Comparison of ENCODE assay signal across 18 cellular contexts in genomic region chr6:40400738-40401137, GRCh38.
A peak's percentile ranks its signal among the peaks of the same experiment; 100 is the strongest.
DNase-seq lines count a peak whose midpoint lies in the region; ATAC-seq and TF ChIP-seq lines count a peak whose summit lies in the region.
"Had no signal": no experiment of that assay in that cellular context is flagged by ENCODE, and none has a peak within 500 bp of the region (broad histone marks: within the 10 kb centered on the region; RNA-seq: fewer than 3 reads in every experiment).

No MANE protein-coding gene starts in this region.

- no peaks in the 10 kb centered on the region for H3K79me2 ChIP-seq in DND-41 (ENCODE audit: insufficient read depth, low read length)

- H3K36me3 Mint-ChIP-seq in activated CD8-positive, alpha-beta T cell treated with anti-CD3 and anti-CD28 coated beads for 36 hours (ENCODE audit: low read depth): no peaks in the 10 kb centered on the region
- H3K36me3 Mint-ChIP-seq in activated CD8-positive, alpha-beta T cell treated with anti-CD3 and anti-CD28 coated beads, Interleukin-2, amount 10 ng/mL, durations not matched to agents 7 days and 5 days (ENCODE audit: low read depth): peaks cover 3% of the 10 kb centered on the region
- H3K36me3 Mint-ChIP-seq: CD4-positive, CD25-positive, alpha-beta regulatory T cell; CD8-positive, alpha-beta T cell had no signal

- H3K27ac ChIP-seq in DND-41 (ENCODE audit: low read length) (no peak overlapping the region), VCaP (peak overlapping the region; percentile 67)

- intact Hi-C loops in activated CD8-positive, alpha-beta T cell treated with anti-CD3 and anti-CD28 coated beads for 36 hours (cut with micrococcal nuclease): no loop called here
- intact Hi-C loops in cardiac septum (cut with DNase I) (no loop called here), left cardiac atrium (cut with DNase I) (no loop called here)

- H3K27me3 Mint-ChIP-seq in activated CD8-positive, alpha-beta T cell treated with anti-CD3 and anti-CD28 coated beads for 36 hours: no peaks in the 10 kb centered on the region
- H3K27me3 Mint-ChIP-seq in activated CD8-positive, alpha-beta T cell treated with anti-CD3 and anti-CD28 coated beads, Interleukin-2, amount 10 ng/mL, durations not matched to agents 7 days and 5 days (ENCODE audit: low read depth): no peaks in the 10 kb centered on the region
- H3K27me3 Mint-ChIP-seq: CD4-positive, CD25-positive, alpha-beta regulatory T cell had no signal

- no peaks in the 10 kb centered on the region for H3K4me1 ChIP-seq in DND-41 (ENCODE audit: insufficient read depth, low read length)
- H3K4me1 ChIP-seq: Caco-2 had no signal

- H4K20me1 ChIP-seq in DND-41 (ENCODE audit: insufficient read depth, low read length): no peaks in the 10 kb centered on the region

- H3K4me2 ChIP-seq in DND-41 (ENCODE audit: insufficient read depth, low read length): no peak overlapping the region
- H3K4me2 ChIP-seq: GM23338 had no signal

- H3K9me3 ChIP-seq in DND-41 (ENCODE audit: insufficient read depth, low read length, severe bottlenecking): no peaks in the 10 kb centered on the region
- H3K9me3 ChIP-seq: Caco-2 had no signal

- no peak overlapping the region for H3K27ac Mint-ChIP-seq in activated CD8-positive, alpha-beta T cell treated with anti-CD3 and anti-CD28 coated beads for 36 hours
- H3K27ac Mint-ChIP-seq in activated CD8-positive, alpha-beta T cell treated with anti-CD3 and anti-CD28 coated beads, Interleukin-2, amount 10 ng/mL, durations not matched to agents 7 days and 5 days: no peak overlapping the region
- H3K27ac Mint-ChIP-seq: CD4-positive, CD25-positive, alpha-beta regulatory T cell; CD8-positive, alpha-beta T cell; GM23338; H9; HFFc6 had no signal

- no peak overlapping the region for H2AFZ ChIP-seq in DND-41 (ENCODE audit: low read depth, low read length)
- H2AFZ ChIP-seq: GM23338 had no signal

- no peak overlapping the region for H3K4me3 ChIP-seq in DND-41 (ENCODE audit: low read depth in 1 of 2, low read length in 2 of 2)
- H3K4me3 ChIP-seq: GM12878, GM23338 had no signal

- ATAC-seq in activated CD8-positive, alpha-beta T cell treated with anti-CD3 and anti-CD28 coated beads for 36 hours: peak; percentile 39
- no peak for ATAC-seq in activated CD8-positive, alpha-beta T cell treated with anti-CD3 and anti-CD28 coated beads, Interleukin-2, amount 10 ng/mL, durations not matched to agents 7 days and 5 days
- ATAC-seq in left cardiac atrium (no peak), DND-41 (ENCODE audit: insufficient read depth, low read depth) (peak; percentile 48; the same call in 1 of the 3 replicates)
- ATAC-seq: CD8-positive, alpha-beta T cell; GM12878; GM23338; HCT116 had no signal

- H3K36me3 ChIP-seq in DND-41 (ENCODE audit: insufficient read depth, low read length): no peaks in the 10 kb centered on the region

- no peaks in the 10 kb centered on the region for H3K27me3 ChIP-seq in DND-41 (ENCODE audit: insufficient read depth, low read length, poor library complexity)

- CTCF ChIA-PET in activated CD8-positive, alpha-beta T cell treated with anti-CD3 and anti-CD28 coated beads for 36 hours (lab: Charles Lee): no interaction called here
- CTCF ChIA-PET in activated CD8-positive, alpha-beta T cell treated with anti-CD3 and anti-CD28 coated beads, Interleukin-2, amount 10 ng/mL, durations not matched to agents 7 days and 5 days (lab: Charles Lee): no interaction called here

- POLR2A ChIA-PET in activated CD8-positive, alpha-beta T cell treated with anti-CD3 and anti-CD28 coated beads for 36 hours (lab: Charles Lee): interaction anchor here (1.0 kb wide), 1 partner anchor 11 kb away, joined by 3 read pairs; no protein-coding TSS in a partner anchor
- POLR2A ChIA-PET in activated CD8-positive, alpha-beta T cell treated with anti-CD3 and anti-CD28 coated beads, Interleukin-2, amount 10 ng/mL, durations not matched to agents 7 days and 5 days (lab: Charles Lee): no interaction called here

- no peak overlapping the region for H3K9ac ChIP-seq in DND-41 (ENCODE audit: low read depth, low read length)

- no peak overlapping the region for H3K4me3 Mint-ChIP-seq in activated CD8-positive, alpha-beta T cell treated with anti-CD3 and anti-CD28 coated beads for 36 hours
- H3K4me3 Mint-ChIP-seq in activated CD8-positive, alpha-beta T cell treated with anti-CD3 and anti-CD28 coated beads, Interleukin-2, amount 10 ng/mL, durations not matched to agents 7 days and 5 days: no peak overlapping the region
- H3K4me3 Mint-ChIP-seq: CD4-positive, CD25-positive, alpha-beta regulatory T cell; CD8-positive, alpha-beta T cell; GM23338; H9; HFFc6 had no signal

- H3K9me3 Mint-ChIP-seq in activated CD8-positive, alpha-beta T cell treated with anti-CD3 and anti-CD28 coated beads for 36 hours: no peaks in the 10 kb centered on the region
- no peaks in the 10 kb centered on the region for H3K9me3 Mint-ChIP-seq in activated CD8-positive, alpha-beta T cell treated with anti-CD3 and anti-CD28 coated beads, Interleukin-2, amount 10 ng/mL, durations not matched to agents 7 days and 5 days (ENCODE audit: insufficient read depth)
- H3K9me3 Mint-ChIP-seq: CD4-positive, CD25-positive, alpha-beta regulatory T cell; CD8-positive, alpha-beta T cell; GM23338; H9 had no signal

- peaks cover 12% of the 10 kb centered on the region for H3K4me1 Mint-ChIP-seq in activated CD8-positive, alpha-beta T cell treated with anti-CD3 and anti-CD28 coated beads for 36 hours (ENCODE audit: low read depth)
- peaks cover 29% of the 10 kb centered on the region for H3K4me1 Mint-ChIP-seq in activated CD8-positive, alpha-beta T cell treated with anti-CD3 and anti-CD28 coated beads, Interleukin-2, amount 10 ng/mL, durations not matched to agents 7 days and 5 days (ENCODE audit: low read depth)
- H3K4me1 Mint-ChIP-seq: CD4-positive, CD25-positive, alpha-beta regulatory T cell had no signal

- TF ChIP-seq CTCF in activated CD8-positive, alpha-beta T cell treated with anti-CD3 and anti-CD28 coated beads for 36 hours (IDR thresholded peaks at IDR 0.05): no peak
- TF ChIP-seq CTCF in DND-41 (IDR thresholded peaks at IDR 0.05; ENCODE audit: borderline replicate concordance, extremely low read depth, low read length, poor library complexity, severe bottlenecking) (no peak), VCaP (conservative IDR thresholded peaks at IDR 0.05) (no peak)

- peak; percentile 12 for DNase-seq in activated CD8-positive, alpha-beta T cell treated with anti-CD3 and anti-CD28 coated beads for 36 hours
- no peak for DNase-seq in activated CD8-positive, alpha-beta T cell treated with anti-CD3 and anti-CD28 coated beads, Interleukin-2, amount 10 ng/mL, durations not matched to agents 7 days and 5 days
- DNase-seq in cardiac septum (ENCODE audit: low spot score) (peak; percentile 31), left cardiac atrium (no peak), DND-41 (no peak), NCI-H187 (lab: John Stamatoyannopoulos, UW) (no peak)
- DNase-seq: C1 segment of cervical spinal cord; Caco-2; CD4-positive, CD25-positive, alpha-beta regulatory T cell; CD8-positive, alpha-beta T cell; EL; GDM1; H9; HFFc6 had no signal

Comparison
In these comparisons a context has a peak if more than half of its experiments do, and no peak if none do; other contexts are left out.
1. ATAC-seq: peak in activated CD8-positive, alpha-beta T cell treated with anti-CD3 and anti-CD28 coated beads for 36 hours (single experiment) and DND-41 (single experiment); none in activated CD8-positive, alpha-beta T cell treated with anti-CD3 and anti-CD28 coated beads, Interleukin-2, amount 10 ng/mL, durations not matched to agents 7 days and 5 days (single experiment) and left cardiac atrium (0 of 2).
2. DNase-seq: peak in activated CD8-positive, alpha-beta T cell treated with anti-CD3 and anti-CD28 coated beads for 36 hours (single experiment) and cardiac septum (single experiment); none in activated CD8-positive, alpha-beta T cell treated with anti-CD3 and anti-CD28 coated beads, Interleukin-2, amount 10 ng/mL, durations not matched to agents 7 days and 5 days (single experiment), left cardiac atrium (single experiment), DND-41 (single experiment) and NCI-H187 (0 of 2).